1 cellular context compared by ENCODE assay signal in the genomic region with DNA sequence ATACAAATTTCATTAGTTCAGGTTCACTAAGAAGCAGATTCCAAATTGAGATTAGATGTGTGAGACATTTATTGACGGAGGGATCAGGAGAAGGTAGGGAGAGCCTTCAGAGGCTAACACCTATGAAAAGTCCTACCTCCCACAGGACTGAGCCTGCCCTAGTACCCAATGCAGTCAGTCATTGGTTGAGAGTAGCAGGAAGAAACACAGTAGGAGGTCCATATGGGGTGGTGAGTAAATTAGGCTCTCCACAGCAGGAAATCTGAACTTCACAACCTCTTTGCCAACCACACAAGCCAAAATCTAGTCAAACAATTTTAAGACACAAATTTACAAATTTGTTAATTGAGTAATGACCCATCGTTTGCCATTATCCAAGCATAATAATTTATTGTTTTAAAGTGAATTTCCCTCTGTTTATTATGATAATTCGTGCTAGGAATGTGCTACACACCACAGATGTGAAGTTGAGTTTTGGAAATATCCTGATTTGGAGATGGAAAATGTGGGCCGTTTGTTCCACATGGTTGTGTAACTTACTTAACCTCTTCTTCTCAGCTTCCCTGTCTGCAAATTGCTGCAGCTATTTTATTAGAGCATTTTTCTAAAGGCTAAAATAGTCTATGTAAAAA.
TF ChIP-seq lines count a peak whose summit lies in the region.

No MANE protein-coding gene starts in this region.

TF ChIP-seq in WTC11, 78 proteins besides CTCF, POLR2A, EP300 and RAD21 (continued from another document):
- TF ChIP-seq, protein P1, sequence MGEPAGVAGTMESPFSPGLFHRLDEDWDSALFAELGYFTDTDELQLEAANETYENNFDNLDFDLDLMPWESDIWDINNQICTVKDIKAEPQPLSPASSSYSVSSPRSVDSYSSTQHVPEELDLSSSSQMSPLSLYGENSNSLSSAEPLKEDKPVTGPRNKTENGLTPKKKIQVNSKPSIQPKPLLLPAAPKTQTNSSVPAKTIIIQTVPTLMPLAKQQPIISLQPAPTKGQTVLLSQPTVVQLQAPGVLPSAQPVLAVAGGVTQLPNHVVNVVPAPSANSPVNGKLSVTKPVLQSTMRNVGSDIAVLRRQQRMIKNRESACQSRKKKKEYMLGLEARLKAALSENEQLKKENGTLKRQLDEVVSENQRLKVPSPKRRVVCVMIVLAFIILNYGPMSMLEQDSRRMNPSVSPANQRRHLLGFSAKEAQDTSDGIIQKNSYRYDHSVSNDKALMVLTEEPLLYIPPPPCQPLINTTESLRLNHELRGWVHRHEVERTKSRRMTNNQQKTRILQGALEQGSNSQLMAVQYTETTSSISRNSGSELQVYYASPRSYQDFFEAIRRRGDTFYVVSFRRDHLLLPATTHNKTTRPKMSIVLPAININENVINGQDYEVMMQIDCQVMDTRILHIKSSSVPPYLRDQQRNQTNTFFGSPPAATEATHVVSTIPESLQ (CRISPR knock-in tag; IDR thresholded peaks at IDR 0.05): no peak
